16 cellular contexts compared by ENCODE assay signal in the genomic region with DNA sequence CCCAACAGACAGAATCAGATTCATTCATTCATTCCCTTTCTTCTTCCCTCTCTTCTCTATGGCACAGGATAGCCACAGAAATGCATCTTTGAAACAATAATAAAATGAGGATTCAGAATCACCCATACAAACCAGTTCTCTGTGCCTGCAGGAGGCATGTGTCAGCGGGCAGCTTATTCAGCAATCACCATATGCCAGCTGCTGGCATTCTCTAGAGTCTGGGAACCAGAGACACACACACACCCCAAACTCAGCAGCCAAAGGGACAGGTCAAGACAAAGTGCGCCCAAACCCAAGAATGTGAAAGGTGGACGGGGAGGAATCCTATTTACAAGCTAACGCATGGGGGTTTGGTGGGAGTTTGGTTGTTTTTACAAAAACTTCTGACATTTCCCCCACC. TPM values are rescaled to one million over a fixed set of nuclear protein-coding genes. Genes with fewer than 3 reads are reported as not detected.
DNase-seq lines count a peak whose midpoint lies in the region; ATAC-seq and TF ChIP-seq lines count a peak whose summit lies in the region.
"Had no signal": no experiment of that assay in that cellular context is flagged by ENCODE, and none has a peak within 500 bp of the region (broad histone marks: within the 10 kb centered on the region; RNA-seq: fewer than 3 reads in every experiment).

No MANE protein-coding gene starts in this region.

- peak overlapping the region; percentile 62 for H3K27ac Mint-ChIP-seq in CD4-positive, alpha-beta T cell
- peak overlapping the region; percentile 5 for H3K27ac Mint-ChIP-seq in chondrocyte (ENCODE audit: unreplicated experiment)
- peak overlapping the region; percentile 75 for H3K27ac Mint-ChIP-seq in glutamatergic neuron (ENCODE audit: unreplicated experiment)

- DNase-seq in CD4-positive, alpha-beta T cell: no peak
- peak; percentile 8 for DNase-seq in chondrocyte (ENCODE audit: low spot score)
- DNase-seq in glutamatergic neuron: no peak
- no peak for DNase-seq in activated CD4-positive, CD25-positive, alpha-beta regulatory T cell (lab: John Stamatoyannopoulos, UW)
- no peak for DNase-seq in activated CD4-positive, alpha-beta T cell treated with anti-CD3 and anti-CD28 coated beads, Interleukin-2, amount 50 U/mL, for 48 hours
- no peak for DNase-seq in DMS53 treated with DMSO at 0.1 percent for 48 hours (lab: John Stamatoyannopoulos, UW; ENCODE audit: unreplicated experiment)
- DNase-seq: GOT3; NCI-H1417; NCI-H1930; NCI-H446; NCI-H69; NK-92 treated with Interleukin-12 subunit alpha and Interleukin-12 subunit beta, amount 100 ng/mL, for 24 hours; OCI-M1; SIG-M5 had no signal

- H3K36me3 Mint-ChIP-seq in CD4-positive, alpha-beta T cell (ENCODE audit: low read depth): peaks cover 58% of the 10 kb centered on the region
- H3K36me3 Mint-ChIP-seq in chondrocyte (ENCODE audit: low read depth) (peaks cover 12% of the 10 kb centered on the region), glutamatergic neuron (ENCODE audit: unreplicated experiment) (no peaks in the 10 kb centered on the region)

- no peak overlapping the region for H3K4me3 Mint-ChIP-seq in CD4-positive, alpha-beta T cell
- H3K4me3 Mint-ChIP-seq in chondrocyte (ENCODE audit: unreplicated experiment) (no peak overlapping the region), glutamatergic neuron (ENCODE audit: unreplicated experiment) (peak overlapping the region; percentile 9)

- ATAC-seq in CD4-positive, alpha-beta T cell (ENCODE audit: poor library complexity): no peak

- no peak overlapping the region for H3K27ac ChIP-seq in CD4-positive, alpha-beta T cell (ENCODE audit: low read depth, low read length)
- H3K27ac ChIP-seq: BLaER1 treated with 17β-estradiol and CSF1 and Interleukin-3, amounts not matched to agents 10 nM and 100 nM had no signal

- H3K27me3 ChIP-seq in CD4-positive, alpha-beta T cell (ENCODE audit: control insufficient read depth, insufficient read depth, low read length): no peaks in the 10 kb centered on the region
- H3K27me3 ChIP-seq: BLaER1 treated with 17β-estradiol and CSF1 and Interleukin-3, amounts not matched to agents 10 nM and 100 nM had no signal

- CTCF ChIA-PET in CD4-positive, alpha-beta T cell (lab: Charles Lee): interaction anchor here (1.7 kb wide), 1 partner anchor 39 kb away, joined by 5 read pairs; a partner anchor contains a TSS

- H3K27me3 Mint-ChIP-seq in CD4-positive, alpha-beta T cell: no peaks in the 10 kb centered on the region
- H3K27me3 Mint-ChIP-seq in chondrocyte (ENCODE audit: low read depth) (no peaks in the 10 kb centered on the region), glutamatergic neuron (ENCODE audit: unreplicated experiment) (peaks cover 5% of the 10 kb centered on the region)

- intact Hi-C loops in CD4-positive, alpha-beta T cell (cut with DNase I, micrococcal nuclease): no loop called here

- no peaks in the 10 kb centered on the region for H3K9me3 Mint-ChIP-seq in CD4-positive, alpha-beta T cell
- H3K9me3 Mint-ChIP-seq in chondrocyte (ENCODE audit: low read depth) (no peaks in the 10 kb centered on the region), glutamatergic neuron (ENCODE audit: unreplicated experiment) (peaks cover 6% of the 10 kb centered on the region)

- no peak for TF ChIP-seq CTCF in CD4-positive, alpha-beta T cell (IDR thresholded peaks at IDR 0.05)
- no peak for TF ChIP-seq CTCF in chondrocyte (IDR thresholded peaks at IDR 0.05)
- no peak for TF ChIP-seq CTCF in glutamatergic neuron (IDR thresholded peaks at IDR 0.05; ENCODE audit: partially characterized antibody, unreplicated experiment)

- peaks cover 19% of the 10 kb centered on the region for H3K4me1 Mint-ChIP-seq in CD4-positive, alpha-beta T cell (ENCODE audit: low read depth)
- H3K4me1 Mint-ChIP-seq in chondrocyte (ENCODE audit: low read depth) (peaks cover 29% of the 10 kb centered on the region), glutamatergic neuron (ENCODE audit: low read depth, unreplicated experiment) (peaks cover 13% of the 10 kb centered on the region)

- no peaks in the 10 kb centered on the region for H3K9me3 ChIP-seq in CD4-positive, alpha-beta T cell (ENCODE audit: control insufficient read depth, low read length)
- H3K9me3 ChIP-seq: BLaER1 treated with 17β-estradiol and CSF1 and Interleukin-3, amounts not matched to agents 10 nM and 100 nM had no signal

- POLR2A ChIA-PET in CD4-positive, alpha-beta T cell (lab: Charles Lee): no interaction called here

RNA-seq across cellular contexts. Expression of a gene that starts 14.1 kb away (rescaled TPM):
- total RNA-seq in CD4-positive, alpha-beta T cell: 10 to 100 TPM; 32.0 to 34.6 TPM
- total RNA-seq in chondrocyte: 116 to 128 TPM (median 126 TPM) in 3 replicates
- total RNA-seq in glutamatergic neuron (ENCODE audit: unreplicated experiment): 162 TPM

RNA-seq across cellular contexts. Expression of a gene that starts 17.9 kb away (rescaled TPM):
- 10 to 100 TPM; 82.3 to 85.9 TPM for total RNA-seq in CD4-positive, alpha-beta T cell
- total RNA-seq in chondrocyte: 23.5 to 30.7 TPM (median 24.0 TPM) in 3 replicates
- 12.3 TPM for total RNA-seq in glutamatergic neuron (ENCODE audit: unreplicated experiment)

RNA-seq across cellular contexts. Expression of a gene that starts 28.3 kb away (rescaled TPM):
- total RNA-seq in CD4-positive, alpha-beta T cell: 10 to 100 TPM; 10.8 TPM
- total RNA-seq in chondrocyte: 0.25 to 0.39 TPM in 2 of 3 replicates, not detected in the other
- total RNA-seq in glutamatergic neuron (ENCODE audit: unreplicated experiment): not detected
- total RNA-seq: RPMI7951 had no signal

RNA-seq across cellular contexts. Expression of a gene that starts 34.9 kb away (rescaled TPM):
- 1 to 10 TPM; 1.8 to 2.7 TPM for total RNA-seq in CD4-positive, alpha-beta T cell
- total RNA-seq in chondrocyte: not detected in 3 replicates
- not detected for total RNA-seq in glutamatergic neuron (ENCODE audit: unreplicated experiment)
- total RNA-seq: RPMI7951 had no signal

RNA-seq across cellular contexts. Expression of a gene that starts 56.0 kb away (rescaled TPM):
- under 1 TPM; 0.30 to 0.47 TPM for total RNA-seq in CD4-positive, alpha-beta T cell
- total RNA-seq in chondrocyte: 0.10 to 0.74 TPM (median 0.72 TPM) in 3 replicates
- total RNA-seq in glutamatergic neuron (ENCODE audit: unreplicated experiment): 6.4 TPM
- total RNA-seq: RPMI7951 had no signal

Comparison
In these comparisons a context has a peak if more than half of its experiments do, and no peak if none do; other contexts are left out.
1. H3K27ac Mint-ChIP-seq: peak in every context shown above with its lines; median percentile 75 in glutamatergic neuron; 62 in CD4-positive, alpha-beta T cell; 5 in chondrocyte.